ENCODE assay signal across 1 cellular context in the genomic region with DNA sequence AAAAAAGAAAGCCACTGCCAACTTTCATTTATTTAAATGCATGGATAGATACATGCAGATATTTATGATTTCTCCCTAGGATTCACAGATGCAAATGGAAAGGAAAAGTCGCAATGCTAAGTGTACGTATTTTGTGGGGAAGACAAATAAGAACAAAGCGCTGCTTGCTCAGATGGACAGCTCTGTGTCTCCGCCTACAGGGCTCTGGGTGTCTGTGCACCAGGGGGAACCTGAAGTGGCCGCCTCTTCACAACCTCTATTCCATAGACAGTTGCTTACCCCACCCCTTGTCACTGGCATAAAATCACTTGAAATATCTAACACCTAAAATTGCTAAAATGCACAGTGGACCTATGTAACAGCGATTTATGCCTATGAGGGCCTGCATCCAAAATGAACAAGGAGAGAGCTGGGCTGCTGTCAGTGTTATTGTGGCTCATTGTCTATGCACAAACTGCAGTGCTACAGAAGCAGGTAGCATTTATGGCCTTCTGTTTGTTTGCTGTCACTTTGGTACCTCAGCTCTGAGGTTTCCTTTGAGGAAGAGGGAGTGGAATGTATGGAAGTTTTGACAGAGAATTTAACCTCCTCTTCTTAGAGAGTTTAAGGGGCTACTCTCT.
TF ChIP-seq lines count a peak whose summit lies in the region.

No MANE protein-coding gene starts in this region.

TF ChIP-seq in GM12878, 131 proteins besides CTCF, POLR2A, EP300 and RAD21 (continued from another document):
- TF ChIP-seq, protein P1, sequence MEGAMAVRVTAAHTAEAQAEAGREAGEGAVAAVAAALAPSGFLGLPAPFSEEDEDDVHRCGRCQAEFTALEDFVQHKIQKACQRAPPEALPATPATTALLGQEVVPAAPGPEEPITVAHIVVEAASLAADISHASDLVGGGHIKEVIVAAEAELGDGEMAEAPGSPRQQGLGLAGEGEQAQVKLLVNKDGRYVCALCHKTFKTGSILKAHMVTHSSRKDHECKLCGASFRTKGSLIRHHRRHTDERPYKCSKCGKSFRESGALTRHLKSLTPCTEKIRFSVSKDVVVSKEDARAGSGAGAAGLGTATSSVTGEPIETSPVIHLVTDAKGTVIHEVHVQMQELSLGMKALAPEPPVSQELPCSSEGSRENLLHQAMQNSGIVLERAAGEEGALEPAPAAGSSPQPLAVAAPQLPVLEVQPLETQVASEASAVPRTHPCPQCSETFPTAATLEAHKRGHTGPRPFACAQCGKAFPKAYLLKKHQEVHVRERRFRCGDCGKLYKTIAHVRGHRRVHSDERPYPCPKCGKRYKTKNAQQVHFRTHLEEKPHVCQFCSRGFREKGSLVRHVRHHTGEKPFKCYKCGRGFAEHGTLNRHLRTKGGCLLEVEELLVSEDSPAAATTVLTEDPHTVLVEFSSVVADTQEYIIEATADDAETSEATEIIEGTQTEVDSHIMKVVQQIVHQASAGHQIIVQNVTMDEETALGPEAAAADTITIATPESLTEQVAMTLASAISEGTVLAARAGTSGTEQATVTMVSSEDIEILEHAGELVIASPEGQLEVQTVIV (IDR thresholded peaks at IDR 0.05; ENCODE audit: borderline replicate concordance, partially characterized antibody), result no peak
- peak; percentile 45 for TF ChIP-seq SMC3 (IDR thresholded peaks at IDR 0.05; ENCODE audit: borderline replicate concordance, low read length)
